Comparison of ENCODE assay signal across 10 cellular contexts in the genomic region with DNA sequence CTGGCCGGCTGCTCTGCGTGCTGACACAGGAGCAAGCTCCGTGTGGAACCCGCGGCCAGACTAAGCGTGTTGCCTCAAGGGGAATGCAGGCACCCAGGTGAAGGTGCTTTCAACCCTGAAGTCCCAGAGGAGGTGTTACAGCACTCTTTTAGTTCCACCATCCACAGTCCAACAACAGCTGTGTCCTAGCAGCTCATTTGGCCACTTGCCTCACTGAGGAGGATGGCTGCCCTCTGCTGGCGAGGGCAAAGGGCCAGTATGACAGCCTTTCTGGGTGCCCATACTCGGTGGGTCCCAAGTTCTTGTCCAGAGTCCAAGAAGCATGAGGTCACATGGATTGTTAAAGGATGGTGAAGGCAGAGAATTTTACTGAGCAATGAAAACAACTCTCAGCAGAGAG.
A peak's percentile ranks its signal among the peaks of the same experiment; 100 is the strongest.
DNase-seq lines count a peak whose midpoint lies in the region; ATAC-seq and TF ChIP-seq lines count a peak whose summit lies in the region.
"Had no signal": no experiment of that assay in that cellular context is flagged by ENCODE, and none has a peak within 500 bp of the region (broad histone marks: within the 10 kb centered on the region; RNA-seq: fewer than 3 reads in every experiment).

No MANE protein-coding gene starts in this region.

- H3K9me3 Mint-ChIP-seq in GM23338, result peaks cover 12% of the 10 kb centered on the region
- H3K9me3 Mint-ChIP-seq in CD8-positive, alpha-beta T cell, result no peaks in the 10 kb centered on the region

- no peaks in the 10 kb centered on the region for H3K4me1 ChIP-seq in GM23338 (ENCODE audit: insufficient read depth)
- H3K4me1 ChIP-seq in RWPE2 (ENCODE audit: insufficient read depth, poor library complexity, severe bottlenecking), result no peaks in the 10 kb centered on the region
- no peaks in the 10 kb centered on the region for H3K4me1 ChIP-seq in CD8-positive, alpha-beta T cell (ENCODE audit: insufficient read depth, low read length)

- H3K27me3 ChIP-seq in GM23338 (ENCODE audit: insufficient read depth) (no peaks in the 10 kb centered on the region), RWPE2 (ENCODE audit: insufficient read depth, poor library complexity, severe bottlenecking) (no peaks in the 10 kb centered on the region)
- no peaks in the 10 kb centered on the region for H3K27me3 ChIP-seq in CD8-positive, alpha-beta T cell (ENCODE audit: insufficient read depth, low read length)

- H3K27ac ChIP-seq in GM23338 (ENCODE audit: low read depth) (no peak overlapping the region), RWPE2 (ENCODE audit: poor library complexity, severe bottlenecking) (no peak overlapping the region)
- no peak overlapping the region for H3K27ac ChIP-seq in CD8-positive, alpha-beta T cell (ENCODE audit: low read depth, low read length)

- H3K79me2 ChIP-seq in GM23338 (replicated peaks; ENCODE audit: insufficient read depth), result no peaks in the 10 kb centered on the region

- ATAC-seq in GM23338 (peak; percentile 93), RWPE2 (ENCODE audit: low read depth) (no peak), left lobe of liver (peak; percentile 100), GM18520 (IDR thresholded peaks at IDR 0.05; ENCODE audit: unreplicated experiment) (no peak), GM21526 (IDR thresholded peaks at IDR 0.05; ENCODE audit: low FRiP score, unreplicated experiment) (no peak), GM21423 (IDR thresholded peaks at IDR 0.05; ENCODE audit: unreplicated experiment) (no peak)
- no peak for ATAC-seq in CD8-positive, alpha-beta T cell

- no peak overlapping the region for H3K4me2 ChIP-seq in GM23338

- intact Hi-C loops in CD8-positive, alpha-beta T cell (cut with DNase I, micrococcal nuclease), result no loop called here

- DNase-seq in DMS53 (lab: John Stamatoyannopoulos, UW) (peak; percentile 83), GM23338 (ENCODE audit: low spot score) (peak; percentile 75), RWPE2 (ENCODE audit: low spot score) (no peak), left lobe of liver (ENCODE audit: low spot score) (peak; percentile 82)
- no peak for DNase-seq in CD8-positive, alpha-beta T cell
- DNase-seq: hippocampal formation, NCI-H1105 treated with DMSO at 0.1 percent for 48 hours had no signal

- CTCF ChIA-PET in CD8-positive, alpha-beta T cell (lab: Charles Lee), result no interaction called here

- H3K27me3 Mint-ChIP-seq in GM23338 (ENCODE audit: insufficient read depth, low read depth, poor library complexity), result peaks cover 2% of the 10 kb centered on the region
- H3K27me3 Mint-ChIP-seq in CD8-positive, alpha-beta T cell (ENCODE audit: low read depth), result peaks cover 3% of the 10 kb centered on the region

- POLR2A ChIA-PET in CD8-positive, alpha-beta T cell (lab: Charles Lee), result no interaction called here

- H3F3A ChIP-seq in GM23338 (replicated peaks; ENCODE audit: low read depth), result no peaks in the 10 kb centered on the region

- TF ChIP-seq CTCF in GM23338 (conservative IDR thresholded peaks at IDR 0.05; ENCODE audit: low read depth in 2 of 2), result peak; percentile 82 to 96
- peak; percentile 30 for TF ChIP-seq CTCF in RWPE2 (IDR thresholded peaks at IDR 0.05; ENCODE audit: poor library complexity, severe bottlenecking)
- TF ChIP-seq CTCF in CD8-positive, alpha-beta T cell (IDR thresholded peaks at IDR 0.05), result no peak

- 0 out of 2 replicates have a peak, but pooled peaks cover 4% of the 10 kb centered on the region for H3K9me2 ChIP-seq in GM23338 (ENCODE audit: insufficient read depth)

- H3K4me3 ChIP-seq in GM23338 (no peak overlapping the region), RWPE2 (ENCODE audit: severe bottlenecking) (no peak overlapping the region)
- H3K4me3 ChIP-seq in CD8-positive, alpha-beta T cell (ENCODE audit: low read depth, low read length), result no peak overlapping the region

- H3K4me1 Mint-ChIP-seq in GM23338, result no peaks in the 10 kb centered on the region
- no peaks in the 10 kb centered on the region for H3K4me1 Mint-ChIP-seq in CD8-positive, alpha-beta T cell (ENCODE audit: low read depth)

- no peak overlapping the region for H3K27ac Mint-ChIP-seq in GM23338
- no peak overlapping the region for H3K27ac Mint-ChIP-seq in CD8-positive, alpha-beta T cell

- no peak overlapping the region for H3K4me3 Mint-ChIP-seq in GM23338
- H3K4me3 Mint-ChIP-seq in CD8-positive, alpha-beta T cell, result no peak overlapping the region

- H3K36me3 Mint-ChIP-seq in GM23338 (ENCODE audit: low read depth), result peaks cover 10% of the 10 kb centered on the region; the same call in 2 of the 3 replicates
- H3K36me3 Mint-ChIP-seq in CD8-positive, alpha-beta T cell, result no peaks in the 10 kb centered on the region

- H2AFZ ChIP-seq in GM23338, result peak overlapping the region; percentile 8; the same call in 1 of the 2 replicates

- H3K9me3 ChIP-seq in RWPE2 (ENCODE audit: severe bottlenecking), result no peaks in the 10 kb centered on the region
- H3K9me3 ChIP-seq in CD8-positive, alpha-beta T cell (ENCODE audit: low read length), result no peaks in the 10 kb centered on the region

- H4K20me1 ChIP-seq in GM23338 (replicated peaks; ENCODE audit: insufficient read depth), result no peaks in the 10 kb centered on the region

- no peaks in the 10 kb centered on the region for H3K36me3 ChIP-seq in GM23338 (ENCODE audit: insufficient read depth)
- no peaks in the 10 kb centered on the region for H3K36me3 ChIP-seq in RWPE2 (ENCODE audit: low read depth)
- no peaks in the 10 kb centered on the region for H3K36me3 ChIP-seq in CD8-positive, alpha-beta T cell (ENCODE audit: insufficient read depth, low read length)

TF ChIP-seq in GM23338, 12 proteins besides CTCF, POLR2A, EP300 and RAD21 (continues in another document):
- TF ChIP-seq NANOG (IDR thresholded peaks at IDR 0.05; ENCODE audit: borderline replicate concordance) (no peak), ETS1 (IDR thresholded peaks at IDR 0.05) (no peak), POLR2AphosphoS5 (IDR thresholded peaks at IDR 0.05; ENCODE audit: low read depth) (no peak), REST (IDR thresholded peaks at IDR 0.05; ENCODE audit: unreplicated experiment) (no peak), ZNF331 (CRISPR knock-in tag; IDR thresholded peaks at IDR 0.05; ENCODE audit: low read depth) (no peak)

Comparison
In these comparisons a context has a peak if more than half of its experiments do, and no peak if none do; other contexts are left out.
1. DNase-seq: peak in DMS53 (single experiment), GM23338 (single experiment) and left lobe of liver (single experiment); none in RWPE2 (single experiment) and CD8-positive, alpha-beta T cell (0 of 7).
2. ATAC-seq: peak in GM23338 (single experiment) and left lobe of liver (single experiment); none in RWPE2 (single experiment), CD8-positive, alpha-beta T cell (single experiment), GM18520 (single experiment), GM21526 (single experiment) and GM21423 (single experiment).